In the genomic region with DNA sequence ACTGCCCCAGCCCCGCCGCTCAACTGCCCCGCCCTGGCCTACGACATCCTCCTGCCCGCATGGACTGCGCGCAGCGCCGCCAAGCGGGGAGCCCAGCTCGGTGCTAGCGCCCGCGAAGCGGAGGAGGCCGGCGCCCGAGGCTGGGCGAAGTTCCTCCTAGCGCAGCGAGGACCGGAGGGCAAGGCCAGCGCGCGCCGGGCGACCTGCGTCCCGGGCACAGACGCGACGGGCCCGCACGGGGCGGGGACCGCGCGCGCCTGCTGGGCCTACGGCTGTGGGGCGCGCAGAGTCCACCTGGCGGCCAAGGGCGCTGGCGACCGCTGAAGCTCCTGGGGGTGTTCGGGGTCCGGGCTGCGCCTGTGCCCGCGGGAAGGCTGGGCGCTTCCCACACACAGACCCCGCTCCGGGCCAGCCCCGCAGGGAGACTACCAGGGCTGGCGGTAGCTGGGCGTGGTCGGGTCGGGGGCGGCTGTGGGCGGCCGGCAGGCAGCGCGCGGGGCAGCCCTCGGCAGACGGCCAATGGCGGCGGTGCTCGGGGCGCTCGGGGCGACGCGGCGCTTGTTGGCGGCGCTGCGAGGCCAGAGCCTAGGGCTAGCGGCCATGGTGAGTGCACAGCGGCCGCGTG, we compare ENCODE assay signal across 8 cellular contexts. TPM values are rescaled to one million over a fixed set of nuclear protein-coding genes. Genes with fewer than 3 reads are reported as not detected.
DNase-seq lines count a peak whose midpoint lies in the region; ATAC-seq and TF ChIP-seq lines count a peak whose summit lies in the region.

Gene PCBD2, plus strand, starts transcription at position 511 of the 625 bp plus-strand sequence. Its CDS starts 9 bp downstream, at position 520.

- peak within 1 kb of the TSS; percentile 85 for H3K4me3 ChIP-seq in epithelial cell of proximal tubule (ENCODE audit: low read depth, low read length)
- peak within 1 kb of the TSS; percentile 80 to 91 for H3K4me3 ChIP-seq in mucosa of rectum (ENCODE audit: low read length in 2 of 2)

- ATAC-seq in GM21576 (IDR thresholded peaks at IDR 0.05; ENCODE audit: unreplicated experiment): peak; percentile 76

- peak; percentile 20; the same call in 1 of the 2 replicates for TF ChIP-seq EP300 in Ishikawa (IDR thresholded peaks at IDR 0.05; ENCODE audit: borderline replicate concordance)

- DNase-seq in DMS53 treated with DMSO at 0.1 percent for 48 hours (lab: John Stamatoyannopoulos, UW; ENCODE audit: unreplicated experiment) (peak; percentile 90), OCI-M1 (lab: John Stamatoyannopoulos, UW) (peak; percentile 98), activated T-cell treated with anti-CD3 and anti-CD28 coated beads for 24 hours (ENCODE audit: low read depth) (peak; percentile 89), epithelial cell of proximal tubule (ENCODE audit: low read depth) (peak; percentile 9)
- peak; percentile 73 to 79 for DNase-seq in stimulated activated CD8-positive, alpha-beta memory T cell treated with anti-CD3 and anti-CD28 coated beads, Interleukin-4, amount 100 ng/mL, for 4 hours (ENCODE audit: low read depth in 2 of 2, low spot score in 1 of 2)

- peak; percentile 78 for TF ChIP-seq CTCF in epithelial cell of proximal tubule (conservative IDR thresholded peaks at IDR 0.05; ENCODE audit: low read depth, low read length)

- H3K9ac ChIP-seq in mucosa of rectum (ENCODE audit: low read depth in 1 of 2, low read length in 2 of 2): peak within 1 kb of the TSS; percentile 89 to 92

- TF ChIP-seq RAD21 in Ishikawa (IDR thresholded peaks at IDR 0.05; ENCODE audit: low read depth): peak; percentile 49; the same call in 1 of the 2 replicates

- peaks cover 3% of the 10 kb centered on the region in 2 donors for H3K4me1 ChIP-seq in mucosa of rectum (ENCODE audit: control insufficient read depth in 2 of 2, insufficient read depth in 2 of 2, low read length in 2 of 2)

- no peaks in the 10 kb centered on the region for H3K27me3 ChIP-seq in mucosa of rectum (ENCODE audit: control insufficient read depth in 2 of 2, insufficient read depth in 2 of 2, low read length in 2 of 2)

- peak within 1 kb of the TSS; percentile 97 to 99 for H3K27ac ChIP-seq in mucosa of rectum (ENCODE audit: low read depth in 2 of 2, low read length in 2 of 2)

- H3K36me3 ChIP-seq in mucosa of rectum (ENCODE audit: control insufficient read depth in 2 of 2, insufficient read depth in 2 of 2, low read length in 2 of 2): peaks cover 4 to 9% of the 10 kb centered on the region in 2 donors

- H3K9me3 ChIP-seq in mucosa of rectum (ENCODE audit: control insufficient read depth in 2 of 2, low read length in 2 of 2): no peaks in the 10 kb centered on the region

TF ChIP-seq in Ishikawa, 13 proteins besides CTCF, POLR2A, EP300 and RAD21:
- peak; percentile 60 for TF ChIP-seq NFIC (IDR thresholded peaks at IDR 0.05)
- peak; percentile 91; the same call in 1 of the 2 replicates for TF ChIP-seq ZBTB7A (IDR thresholded peaks at IDR 0.05; ENCODE audit: low read depth)
- TF ChIP-seq, protein P1, sequence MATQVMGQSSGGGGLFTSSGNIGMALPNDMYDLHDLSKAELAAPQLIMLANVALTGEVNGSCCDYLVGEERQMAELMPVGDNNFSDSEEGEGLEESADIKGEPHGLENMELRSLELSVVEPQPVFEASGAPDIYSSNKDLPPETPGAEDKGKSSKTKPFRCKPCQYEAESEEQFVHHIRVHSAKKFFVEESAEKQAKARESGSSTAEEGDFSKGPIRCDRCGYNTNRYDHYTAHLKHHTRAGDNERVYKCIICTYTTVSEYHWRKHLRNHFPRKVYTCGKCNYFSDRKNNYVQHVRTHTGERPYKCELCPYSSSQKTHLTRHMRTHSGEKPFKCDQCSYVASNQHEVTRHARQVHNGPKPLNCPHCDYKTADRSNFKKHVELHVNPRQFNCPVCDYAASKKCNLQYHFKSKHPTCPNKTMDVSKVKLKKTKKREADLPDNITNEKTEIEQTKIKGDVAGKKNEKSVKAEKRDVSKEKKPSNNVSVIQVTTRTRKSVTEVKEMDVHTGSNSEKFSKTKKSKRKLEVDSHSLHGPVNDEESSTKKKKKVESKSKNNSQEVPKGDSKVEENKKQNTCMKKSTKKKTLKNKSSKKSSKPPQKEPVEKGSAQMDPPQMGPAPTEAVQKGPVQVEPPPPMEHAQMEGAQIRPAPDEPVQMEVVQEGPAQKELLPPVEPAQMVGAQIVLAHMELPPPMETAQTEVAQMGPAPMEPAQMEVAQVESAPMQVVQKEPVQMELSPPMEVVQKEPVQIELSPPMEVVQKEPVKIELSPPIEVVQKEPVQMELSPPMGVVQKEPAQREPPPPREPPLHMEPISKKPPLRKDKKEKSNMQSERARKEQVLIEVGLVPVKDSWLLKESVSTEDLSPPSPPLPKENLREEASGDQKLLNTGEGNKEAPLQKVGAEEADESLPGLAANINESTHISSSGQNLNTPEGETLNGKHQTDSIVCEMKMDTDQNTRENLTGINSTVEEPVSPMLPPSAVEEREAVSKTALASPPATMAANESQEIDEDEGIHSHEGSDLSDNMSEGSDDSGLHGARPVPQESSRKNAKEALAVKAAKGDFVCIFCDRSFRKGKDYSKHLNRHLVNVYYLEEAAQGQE (IDR thresholded peaks at IDR 0.05; ENCODE audit: low read depth): no peak
- no peak for TF ChIP-seq CREB1 (IDR thresholded peaks at IDR 0.05; ENCODE audit: low read depth)
- TF ChIP-seq MAX (IDR thresholded peaks at IDR 0.05): peak; percentile 66
- TF ChIP-seq, protein P2, sequence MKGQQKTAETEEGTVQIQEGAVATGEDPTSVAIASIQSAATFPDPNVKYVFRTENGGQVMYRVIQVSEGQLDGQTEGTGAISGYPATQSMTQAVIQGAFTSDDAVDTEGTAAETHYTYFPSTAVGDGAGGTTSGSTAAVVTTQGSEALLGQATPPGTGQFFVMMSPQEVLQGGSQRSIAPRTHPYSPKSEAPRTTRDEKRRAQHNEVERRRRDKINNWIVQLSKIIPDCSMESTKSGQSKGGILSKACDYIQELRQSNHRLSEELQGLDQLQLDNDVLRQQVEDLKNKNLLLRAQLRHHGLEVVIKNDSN (IDR thresholded peaks at IDR 0.05): no peak
- no peak; the same call in 1 of the 2 replicates for TF ChIP-seq TAF1 (IDR thresholded peaks at IDR 0.05; ENCODE audit: low read depth)
- peak; percentile 81 for TF ChIP-seq EGR1 (IDR thresholded peaks at IDR 0.05)
- TF ChIP-seq YY1 (IDR thresholded peaks at IDR 0.05; ENCODE audit: low read depth): peak; percentile 84
- TF ChIP-seq FOXM1 (IDR thresholded peaks at IDR 0.05; ENCODE audit: borderline replicate concordance, low read depth): no peak
- TF ChIP-seq CEBPB (IDR thresholded peaks at IDR 0.05): no peak
- peak; percentile 15 for TF ChIP-seq TEAD4 (IDR thresholded peaks at IDR 0.05)
- peak; percentile 23; the same call in 1 of the 2 replicates for TF ChIP-seq TCF12 (IDR thresholded peaks at IDR 0.05; ENCODE audit: low read depth)

RNA-seq across cellular contexts. Expression of gene PCBD2, which starts in this region (rescaled TPM):
- total RNA-seq in epithelial cell of proximal tubule: 5.6 and 10.1 TPM in 2 replicates

Comparison
In these comparisons a context has a peak if more than half of its experiments do, and no peak if none do; other contexts are left out.
1. Peak in every context shown above with its lines: DNase-seq, ATAC-seq, H3K4me3 ChIP-seq and H3K27ac ChIP-seq.
2. DNase-seq: peak in every context shown above with its lines; median percentile 98 in OCI-M1; 90 in DMS53 treated with DMSO at 0.1 percent for 48 hours; 89 in activated T-cell treated with anti-CD3 and anti-CD28 coated beads for 24 hours; 76 in stimulated activated CD8-positive, alpha-beta memory T cell treated with anti-CD3 and anti-CD28 coated beads, Interleukin-4, amount 100 ng/mL, for 4 hours; 9 in epithelial cell of proximal tubule.